ENCODE assay signal across 18 cellular contexts in the genomic region with DNA sequence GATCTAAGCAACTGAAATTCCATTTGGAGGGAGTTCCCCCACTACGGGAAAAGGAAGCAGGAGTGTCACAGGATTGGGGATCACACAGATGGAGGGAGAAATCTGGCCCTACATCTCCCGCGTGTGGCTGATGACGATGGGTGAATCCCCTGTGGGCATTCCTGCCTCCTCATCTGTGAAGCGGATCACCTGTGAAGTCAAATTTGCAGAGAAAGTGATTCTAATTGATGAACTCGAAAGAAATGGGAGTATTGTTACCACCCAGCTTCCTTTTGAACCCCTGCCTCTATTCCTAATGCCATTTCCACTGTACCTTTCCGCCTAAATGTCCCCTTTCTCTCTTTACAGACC.
"Had no signal": no experiment of that assay in that cellular context is flagged by ENCODE, and none has a peak within 500 bp of the region (broad histone marks: within the 10 kb centered on the region; RNA-seq: fewer than 3 reads in every experiment).

No MANE protein-coding gene starts in this region.

- H3K4me1 ChIP-seq: prostate gland had no signal

- H3K9me3 ChIP-seq: gastroesophageal sphincter, left lung, neutrophil, ovary, prostate gland, right atrium auricular region, tibial artery had no signal

- H3K4me3 Mint-ChIP-seq: activated CD4-positive, alpha-beta memory T cell treated with anti-CD3 and anti-CD28 coated beads, Interleukin-2, amount 10 ng/mL, durations not matched to agents 7 days and 5 days; activated CD4-positive, alpha-beta T cell treated with anti-CD3 and anti-CD28 coated beads, Interleukin-2, amount 10 ng/mL, durations not matched to agents 24 days and 14 days; activated naive CD4-positive, alpha-beta T cell treated with anti-CD3 and anti-CD28 coated beads, Interleukin-2, amount 10 ng/mL, durations not matched to agents 7 days and 5 days; immature natural killer cell; stimulated activated naive CD8-positive, alpha-beta T cell treated with anti-CD3 and anti-CD28 coated beads, Interleukin-15, Interleukin-2, amounts not matched to agents 100 ng/mL and 50 ng/mL, for 24 hours had no signal

- H3K27ac Mint-ChIP-seq: activated CD4-positive, alpha-beta memory T cell treated with anti-CD3 and anti-CD28 coated beads, Interleukin-2, amount 10 ng/mL, durations not matched to agents 7 days and 5 days; activated CD4-positive, alpha-beta T cell treated with anti-CD3 and anti-CD28 coated beads, Interleukin-2, amount 10 ng/mL, durations not matched to agents 24 days and 14 days; activated naive CD4-positive, alpha-beta T cell treated with anti-CD3 and anti-CD28 coated beads, Interleukin-2, amount 10 ng/mL, durations not matched to agents 7 days and 5 days; immature natural killer cell; stimulated activated naive CD8-positive, alpha-beta T cell treated with anti-CD3 and anti-CD28 coated beads, Interleukin-15, Interleukin-2, amounts not matched to agents 100 ng/mL and 50 ng/mL, for 24 hours had no signal

- H3K27ac ChIP-seq: coronary artery, epithelial cell of prostate, gastroesophageal sphincter, left lung, neutrophil, ovary, prostate gland, right atrium auricular region, tibial artery had no signal

- H3K36me3 ChIP-seq: gastroesophageal sphincter, left lung, neutrophil, ovary, prostate gland, right atrium auricular region, tibial artery had no signal

- H3K4me3 ChIP-seq: left lung, lung, ovary, prostate gland, right atrium auricular region, tibial artery had no signal

- DNase-seq: cerebellar nuclear complex had no signal

- H3K27me3 ChIP-seq: ovary, right atrium auricular region had no signal

- H3K4me1 Mint-ChIP-seq: activated naive CD4-positive, alpha-beta T cell treated with anti-CD3 and anti-CD28 coated beads, Interleukin-2, amount 10 ng/mL, durations not matched to agents 7 days and 5 days had no signal

- FAIRE-seq: urothelium cell line had no signal

- H3K36me3 Mint-ChIP-seq: activated naive CD4-positive, alpha-beta T cell treated with anti-CD3 and anti-CD28 coated beads, Interleukin-2, amount 10 ng/mL, durations not matched to agents 7 days and 5 days; immature natural killer cell; naive thymus-derived CD8-positive, alpha-beta T cell had no signal

- H3K9me3 Mint-ChIP-seq: activated CD4-positive, alpha-beta memory T cell treated with anti-CD3 and anti-CD28 coated beads, Interleukin-2, amount 10 ng/mL, durations not matched to agents 7 days and 5 days; activated CD4-positive, alpha-beta T cell treated with anti-CD3 and anti-CD28 coated beads, Interleukin-2, amount 10 ng/mL, durations not matched to agents 24 days and 14 days; activated naive CD4-positive, alpha-beta T cell treated with anti-CD3 and anti-CD28 coated beads, Interleukin-2, amount 10 ng/mL, durations not matched to agents 7 days and 5 days; immature natural killer cell; naive thymus-derived CD8-positive, alpha-beta T cell; stimulated activated naive CD8-positive, alpha-beta T cell treated with anti-CD3 and anti-CD28 coated beads, Interleukin-15, Interleukin-2, amounts not matched to agents 100 ng/mL and 50 ng/mL, for 24 hours had no signal
